Comparison of ENCODE assay signal across 27 cellular contexts in genomic region chr7:139366400-139366799, GRCh38.
"Had no signal": no experiment of that assay in that cellular context is flagged by ENCODE, and none has a peak within 500 bp of the region (broad histone marks: within the 10 kb centered on the region; RNA-seq: fewer than 3 reads in every experiment).

No MANE protein-coding gene starts in this region.

- FAIRE-seq: colon had no signal

- H3K4me3 Mint-ChIP-seq: activated CD4-positive, alpha-beta T cell treated with anti-CD3 and anti-CD28 coated beads, Interleukin-2, amount 10 ng/mL, durations not matched to agents 24 days and 14 days; activated CD8-positive, alpha-beta T cell treated with anti-CD3 and anti-CD28 coated beads for 36 hours; activated naive CD4-positive, alpha-beta T cell treated with anti-CD3 and anti-CD28 coated beads, Interleukin-2, amount 10 ng/mL, durations not matched to agents 7 days and 5 days; activated naive CD8-positive, alpha-beta T cell treated with anti-CD3 and anti-CD28 coated beads for 36 hours; activated T-helper 1 cell treated with anti-CD3 and anti-CD28 coated beads, Interleukin-12 subunit alpha, Interleukin-12 subunit beta, Interleukin-2, Interleukin-4 antibody, amounts not matched to agents 30 ng/mL and 10 ng/mL and 1 ng/mL, durations not matched to agents 14 hours and 24 hours and 36 hours had no signal

- H3K27me3 ChIP-seq: brain microvascular endothelial cell, MG63 had no signal

- H3K9me3 Mint-ChIP-seq: activated CD4-positive, alpha-beta T cell treated with anti-CD3 and anti-CD28 coated beads, Interleukin-2, amount 10 ng/mL, durations not matched to agents 24 days and 14 days; activated CD8-positive, alpha-beta T cell treated with anti-CD3 and anti-CD28 coated beads for 36 hours; activated naive CD4-positive, alpha-beta T cell treated with anti-CD3 and anti-CD28 coated beads, Interleukin-2, amount 10 ng/mL, durations not matched to agents 7 days and 5 days; activated naive CD8-positive, alpha-beta T cell treated with anti-CD3 and anti-CD28 coated beads for 36 hours; activated T-helper 1 cell treated with anti-CD3 and anti-CD28 coated beads, Interleukin-12 subunit alpha, Interleukin-12 subunit beta, Interleukin-2, Interleukin-4 antibody, amounts not matched to agents 30 ng/mL and 10 ng/mL and 1 ng/mL, durations not matched to agents 14 hours and 24 hours and 36 hours had no signal

- H3K27ac ChIP-seq: brain microvascular endothelial cell had no signal

- H3K9me3 ChIP-seq: MG63 had no signal

- DNase-seq: activated CD4-positive, alpha-beta T cell treated with anti-CD3 and anti-CD28 coated beads, Interleukin-2, amount 10 ng/mL, durations not matched to agents 24 days and 14 days; activated CD4-positive, alpha-beta T cell treated with anti-CD3 and anti-CD28 coated beads, Interleukin-2, amount 50 U/mL, for 4 hours; activated CD8-positive, alpha-beta T cell treated with anti-CD3 and anti-CD28 coated beads for 36 hours; activated gamma-delta T cell treated with Interleukin-2 at 50 U/mL for 16 hours; activated naive CD4-positive, alpha-beta T cell treated with anti-CD3 and anti-CD28 coated beads, Interleukin-2, amount 10 ng/mL, durations not matched to agents 7 days and 5 days; activated naive CD8-positive, alpha-beta T cell treated with anti-CD3 and anti-CD28 coated beads for 36 hours; activated T-cell treated with anti-CD3 and anti-CD28 coated beads, Interleukin-2, amount 50 U/mL, for 1 hour; amniotic stem cell; aorta; brain microvascular endothelial cell; central memory CD4-positive, alpha-beta T cell; MG63; NCI-H1092; NCI-H1436 treated with DMSO at 0.1 percent for 48 hours; NCI-H1694 treated with DMSO at 0.1 percent for 48 hours; NCI-H2029; NCI-H510A; NCI-H526; NCI-H748 treated with DMSO at 0.1 percent for 48 hours; OCI-M1; Right ventricle myocardium superior; SW 1271; T-helper 1 cell; T-helper 2 cell; T-helper 9 cell had no signal

- ATAC-seq: activated CD8-positive, alpha-beta T cell treated with anti-CD3 and anti-CD28 coated beads for 36 hours had no signal

- H3K27me3 Mint-ChIP-seq: activated CD4-positive, alpha-beta T cell treated with anti-CD3 and anti-CD28 coated beads, Interleukin-2, amount 10 ng/mL, durations not matched to agents 24 days and 14 days; activated CD8-positive, alpha-beta T cell treated with anti-CD3 and anti-CD28 coated beads for 36 hours; activated naive CD4-positive, alpha-beta T cell treated with anti-CD3 and anti-CD28 coated beads, Interleukin-2, amount 10 ng/mL, durations not matched to agents 7 days and 5 days; activated naive CD8-positive, alpha-beta T cell treated with anti-CD3 and anti-CD28 coated beads for 36 hours had no signal

- H3K4me3 ChIP-seq: MG63 had no signal

- H3K27ac Mint-ChIP-seq: activated CD4-positive, alpha-beta T cell treated with anti-CD3 and anti-CD28 coated beads, Interleukin-2, amount 10 ng/mL, durations not matched to agents 24 days and 14 days; activated CD8-positive, alpha-beta T cell treated with anti-CD3 and anti-CD28 coated beads for 36 hours; activated naive CD4-positive, alpha-beta T cell treated with anti-CD3 and anti-CD28 coated beads, Interleukin-2, amount 10 ng/mL, durations not matched to agents 7 days and 5 days; activated naive CD8-positive, alpha-beta T cell treated with anti-CD3 and anti-CD28 coated beads for 36 hours; activated T-helper 1 cell treated with anti-CD3 and anti-CD28 coated beads, Interleukin-12 subunit alpha, Interleukin-12 subunit beta, Interleukin-2, Interleukin-4 antibody, amounts not matched to agents 30 ng/mL and 10 ng/mL and 1 ng/mL, durations not matched to agents 14 hours and 24 hours and 36 hours had no signal
